ENCODE assay signal across 21 cellular contexts in genomic region chr1:99397029-99397428, GRCh38.
DNase-seq lines count a peak whose midpoint lies in the region; ATAC-seq, FAIRE-seq and TF ChIP-seq lines count a peak whose summit lies in the region.
"Had no signal": no experiment of that assay in that cellular context is flagged by ENCODE, and none has a peak within 500 bp of the region (broad histone marks: within the 10 kb centered on the region; RNA-seq: fewer than 3 reads in every experiment).

No MANE protein-coding gene starts in this region.

- no peaks in the 10 kb centered on the region for H3K27me3 ChIP-seq in neuronal stem cell (ENCODE audit: control insufficient read depth in 3 of 3, insufficient read depth in 3 of 3, low read depth in 1 of 3, low read length in 3 of 3)

- H3K23ac ChIP-seq in neuronal stem cell (ENCODE audit: low read depth, low read length, poor library complexity), result no peak overlapping the region

- no peak overlapping the region for H3K14ac ChIP-seq in neuronal stem cell (ENCODE audit: low read length)

- H3K79me1 ChIP-seq in neuronal stem cell (ENCODE audit: low read depth, low read length), result no peaks in the 10 kb centered on the region

- no peak overlapping the region for H4K8ac ChIP-seq in neuronal stem cell (ENCODE audit: low read depth, low read length)

- no peak for DNase-seq in D721Med (ENCODE audit: insufficient read length, low spot score)
- peak; percentile 52 for DNase-seq in astrocyte of the hippocampus (ENCODE audit: low read depth, low spot score)
- peak; percentile 7 for DNase-seq in iPS-NIHi11 (ENCODE audit: low spot score)
- peak; percentile 27 for DNase-seq in neuronal stem cell (ENCODE audit: low spot score)
- DNase-seq in NCI-H69 (lab: John Stamatoyannopoulos, UW), result no peak
- no peak for DNase-seq in HuH-7 (ENCODE audit: low spot score)
- DNase-seq: C1 segment of cervical spinal cord; DMS153; KBM-7; NCI-H1092; NCI-H2227 treated with DMSO at 0.1 percent for 48 hours; NCI-H526; NK-92 treated with Interleukin-12 subunit alpha and Interleukin-12 subunit beta, amount 100 ng/mL, for 24 hours; OCI-M1; RPMI8226 had no signal

- ATAC-seq in GM21528 (IDR thresholded peaks at IDR 0.05; ENCODE audit: low FRiP score, unreplicated experiment) (no peak), HG03432 (IDR thresholded peaks at IDR 0.05; ENCODE audit: unreplicated experiment) (no peak)
- ATAC-seq: HCT116 had no signal

- H3K9ac ChIP-seq in neuronal stem cell (ENCODE audit: low read depth, low read length, poor library complexity), result no peak overlapping the region

- H3K18ac ChIP-seq in neuronal stem cell (ENCODE audit: low read length), result no peak overlapping the region

- H2BK12ac ChIP-seq in neuronal stem cell (ENCODE audit: low read length), result no peak overlapping the region

- TF ChIP-seq CTCF in D721Med (IDR thresholded peaks at IDR 0.05; ENCODE audit: insufficient read depth, missing control alignments), result no peak

- peak; percentile 51 for FAIRE-seq in D721Med (lab: Jason Lieb, UNC)
- FAIRE-seq: GM18507 had no signal

- H2BK120ac ChIP-seq in neuronal stem cell (ENCODE audit: low read depth, low read length), result no peak overlapping the region

- no peak overlapping the region for H2AFZ ChIP-seq in neuronal stem cell (ENCODE audit: low read length)

- no peak overlapping the region for H3K4me2 ChIP-seq in neuronal stem cell (ENCODE audit: insufficient read depth, low read length, poor library complexity, severe bottlenecking)

- no peak overlapping the region for H2AK5ac ChIP-seq in neuronal stem cell (ENCODE audit: low read depth, low read length)

- no peak overlapping the region for H2BK15ac ChIP-seq in neuronal stem cell (ENCODE audit: low read length)

- WGBS in neuronal stem cell (ENCODE audit: extremely low coverage in 2 of 2, insufficient read length in 2 of 2, insufficient replicate concordance in 1 of 2), 2 donors, result no CpG with 5 or more reads among the region's 2 CpGs

- H4K91ac ChIP-seq in neuronal stem cell (ENCODE audit: low read depth, low read length, poor library complexity), result no peak overlapping the region

- no peaks in the 10 kb centered on the region for H3K9me3 ChIP-seq in neuronal stem cell (replicated peaks in 1 of 2; ENCODE audit: control insufficient read depth in 2 of 2, insufficient read depth in 1 of 2, low read depth in 1 of 2, low read length in 2 of 2)
- H3K9me3 ChIP-seq: SJSA1 had no signal

- H3K36me3 ChIP-seq in neuronal stem cell (replicated peaks in 1 of 2; ENCODE audit: control insufficient read depth in 2 of 2, insufficient read depth in 2 of 2, low read length in 2 of 2), result no peaks in the 10 kb centered on the region
- H3K36me3 ChIP-seq: SJSA1 had no signal

- H3K4ac ChIP-seq in neuronal stem cell (ENCODE audit: low read length), result no peak overlapping the region

- H3K27ac ChIP-seq in neuronal stem cell (replicated peaks; ENCODE audit: low read length), result no peak overlapping the region
- H3K27ac ChIP-seq: HL-60, SJSA1 had no signal

- no peak overlapping the region for H2BK5ac ChIP-seq in neuronal stem cell (ENCODE audit: low read length)

- H3K4me1 ChIP-seq in neuronal stem cell (ENCODE audit: control insufficient read depth in 2 of 2, insufficient read depth in 1 of 2, low read depth in 1 of 2, low read length in 2 of 2), result no peaks in the 10 kb centered on the region
- H3K4me1 ChIP-seq: SJSA1 had no signal

- no peak overlapping the region for H3K4me3 ChIP-seq in neuronal stem cell (ENCODE audit: low read length in 2 of 2)
- H3K4me3 ChIP-seq: SJSA1 had no signal

Comparison
In these comparisons a context has a peak if more than half of its experiments do, and no peak if none do; other contexts are left out.
1. DNase-seq: peak in astrocyte of the hippocampus (single experiment), iPS-NIHi11 (single experiment) and neuronal stem cell (single experiment); none in D721Med (single experiment), NCI-H69 (single experiment) and HuH-7 (single experiment).